ENCODE assay signal across 8 cellular contexts in the genomic region with DNA sequence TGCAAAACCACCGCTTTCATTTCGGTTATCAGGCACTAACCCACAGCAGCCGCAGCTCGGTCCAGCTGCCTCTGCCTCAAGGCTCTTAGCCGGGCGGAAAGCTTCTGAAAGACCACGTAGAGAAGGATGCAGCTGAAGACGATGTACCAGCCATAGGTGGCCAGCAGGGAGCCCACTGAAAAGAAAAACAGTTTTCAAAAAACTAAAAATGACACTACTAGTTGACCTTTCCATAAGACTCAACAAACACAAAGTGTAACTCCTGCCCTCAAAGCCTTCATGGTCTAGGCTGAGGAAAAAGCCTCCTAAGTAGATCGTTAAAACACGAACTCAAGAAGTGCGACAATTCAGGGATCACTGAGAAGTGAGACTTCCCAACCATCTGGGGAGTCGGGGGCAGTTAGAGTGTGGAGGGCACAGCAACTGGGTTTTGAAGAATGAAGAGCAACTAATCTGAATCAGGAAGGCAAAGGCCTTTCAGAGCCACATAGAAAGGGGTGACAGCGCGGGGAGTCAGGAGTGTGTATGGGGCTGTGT. TPM values are rescaled to one million over a fixed set of nuclear protein-coding genes. Genes with fewer than 3 reads are reported as not detected.
DNase-seq lines count a peak whose midpoint lies in the region; ATAC-seq, FAIRE-seq and TF ChIP-seq lines count a peak whose summit lies in the region.

No MANE protein-coding gene starts in this region.

- H3K36me3 ChIP-seq in endodermal cell (ENCODE audit: control insufficient read depth, insufficient read depth, low read length): peaks cover 53% of the 10 kb centered on the region
- H3K36me3 ChIP-seq in neural progenitor cell: peaks cover 11% of the 10 kb centered on the region

- H3F3A ChIP-seq in neural progenitor cell (ENCODE audit: low read depth): peaks cover 32% of the 10 kb centered on the region

- H3K4me1 Mint-ChIP-seq in endodermal cell (peaks cover 20% of the 10 kb centered on the region), neural progenitor cell (peaks cover 9% of the 10 kb centered on the region)

- H3K4me3 ChIP-seq in A549: peak overlapping the region; percentile 77
- peak overlapping the region; percentile 80 for H3K4me3 ChIP-seq in GM12864 (ENCODE audit: low read depth, low read length)
- H3K4me3 ChIP-seq in endodermal cell (ENCODE audit: low read length): peak overlapping the region; percentile 99
- H3K4me3 ChIP-seq in neural progenitor cell: peak overlapping the region; percentile 77

- no peaks in the 10 kb centered on the region for H3K27me3 ChIP-seq in endodermal cell (ENCODE audit: control insufficient read depth, insufficient read depth, low read length, poor library complexity, severe bottlenecking)
- H3K27me3 ChIP-seq in neural progenitor cell: no peaks in the 10 kb centered on the region

- H3K9ac ChIP-seq in endodermal cell (ENCODE audit: extremely low read depth, low read length, poor library complexity, severe bottlenecking) (peak overlapping the region; percentile 95), neural progenitor cell (peak overlapping the region; percentile 60)

- H3K4me2 ChIP-seq in A549 (peak overlapping the region; percentile 71), neural progenitor cell (peak overlapping the region; percentile 99)

- peaks cover 56% of the 10 kb centered on the region for H3K36me3 Mint-ChIP-seq in endodermal cell (ENCODE audit: low read depth)
- H3K36me3 Mint-ChIP-seq in neural progenitor cell: peaks cover 23% of the 10 kb centered on the region

- peaks cover 13% of the 10 kb centered on the region for H3K4me1 ChIP-seq in A549
- peaks cover 3% of the 10 kb centered on the region for H3K4me1 ChIP-seq in endodermal cell (ENCODE audit: control insufficient read depth, insufficient read depth, low read length)
- H3K4me1 ChIP-seq in neural progenitor cell: peaks cover 5% of the 10 kb centered on the region

- no peak for TF ChIP-seq RAD21 in A549 (conservative IDR thresholded peaks at IDR 0.05 in 1 of 2, IDR thresholded peaks at IDR 0.05 in 1 of 2)

- H3K9me3 Mint-ChIP-seq in endodermal cell (peaks cover 6% of the 10 kb centered on the region), neural progenitor cell (no peaks in the 10 kb centered on the region)

- no peaks in the 10 kb centered on the region for H3K9me3 ChIP-seq in A549
- H3K9me3 ChIP-seq in endodermal cell (ENCODE audit: control insufficient read depth, low read length): peaks cover 6% of the 10 kb centered on the region
- H3K9me3 ChIP-seq in neural progenitor cell (ENCODE audit: low read depth): no peaks in the 10 kb centered on the region

- no peak for TF ChIP-seq EP300 in A549 (IDR thresholded peaks at IDR 0.05)

- DNase-seq in A549 (ENCODE audit: low read depth in 1 of 2, low spot score in 1 of 2) (peak in 1 of 2 experiments; percentile 52), GM12864 (ENCODE audit: low read depth) (no peak), SK-N-DZ (ENCODE audit: low spot score) (peak; percentile 49), endodermal cell (peak; percentile 60), neural progenitor cell (ENCODE audit: low spot score) (peak; percentile 59), NCI-H2081 (lab: John Stamatoyannopoulos, UW) (no peak), NCI-H2107 treated with DMSO at 0.1 percent for 48 hours (lab: John Stamatoyannopoulos, UW; ENCODE audit: unreplicated experiment) (no peak)

- CTCF ChIA-PET in A549 (lab: Yijun Ruan, JAX): interaction anchor here (0.7 to 2.0 kb wide), 6 partner anchors 9 to 262 kb away, joined by 3 to 6 read pairs (median 4); partner anchors contain the start of gene SNRPA1

- TF ChIP-seq CTCF in A549 (IDR thresholded peaks at IDR 0.05): peak; percentile 29; the same call in 2 of the 3 replicates
- TF ChIP-seq CTCF in GM12864 (IDR thresholded peaks at IDR 0.05; ENCODE audit: low read depth, low read length, missing control alignments): peak; percentile 62
- peak; percentile 72 for TF ChIP-seq CTCF in endodermal cell (conservative IDR thresholded peaks at IDR 0.05)
- TF ChIP-seq CTCF in neural progenitor cell (IDR thresholded peaks at IDR 0.05): peak; percentile 53

- H3K27me3 Mint-ChIP-seq in endodermal cell (ENCODE audit: insufficient read depth) (no peaks in the 10 kb centered on the region), neural progenitor cell (ENCODE audit: insufficient read depth, low read depth) (peaks cover 5% of the 10 kb centered on the region)

- FAIRE-seq in A549 (lab: Jason Lieb, UNC): no peak

- H2AFZ ChIP-seq in neural progenitor cell (replicated peaks): peak overlapping the region; percentile 27

- peak; percentile 54 to 77 for ATAC-seq in A549
- ATAC-seq in HG03095 (IDR thresholded peaks at IDR 0.05; ENCODE audit: unreplicated experiment): peak; percentile 26

- peaks cover 13% of the 10 kb centered on the region for H4K20me1 ChIP-seq in neural progenitor cell (ENCODE audit: low read depth)

- H3K27ac ChIP-seq in A549 (peak overlapping the region; percentile 84 to 91), endodermal cell (ENCODE audit: low read depth, low read length) (peak overlapping the region; percentile 47), neural progenitor cell (no peak overlapping the region)

- H3K27ac Mint-ChIP-seq in endodermal cell (peak overlapping the region; percentile 97), neural progenitor cell (no peak overlapping the region)

- POLR2A ChIA-PET in A549 (lab: Yijun Ruan, JAX): interaction anchor here (1.2 kb wide), 1 partner anchor 18 kb away, joined by 4 read pairs; the partner anchor contains the start of gene SNRPA1

- H3K4me3 Mint-ChIP-seq in endodermal cell: peak overlapping the region; percentile 92
- peak overlapping the region; percentile 99 for H3K4me3 Mint-ChIP-seq in neural progenitor cell

- no peak for TF ChIP-seq POLR2A in A549 (IDR thresholded peaks at IDR 0.05; ENCODE audit: low read length)

- WGBS in A549 (ENCODE audit: missing lambda C conversion rate): 18% methylated on average over 14 of the region's 14 CpGs
- WGBS in endodermal cell (ENCODE audit: insufficient coverage in 1 of 2, insufficient read length in 1 of 2), 2 experiments: 24 to 27% methylated on average over 12 to 14 of the region's 14 CpGs

- peaks cover 19% of the 10 kb centered on the region for H3K79me2 ChIP-seq in neural progenitor cell (ENCODE audit: low read depth)

TF ChIP-seq in A549, 52 proteins besides CTCF, POLR2A, EP300 and RAD21:
- TF ChIP-seq ATOH8 (CRISPR knock-in tag; IDR thresholded peaks at IDR 0.05; ENCODE audit: low read depth) (no peak), FOXS1 (CRISPR knock-in tag; IDR thresholded peaks at IDR 0.05) (no peak), RCOR1 (IDR thresholded peaks at IDR 0.05; ENCODE audit: low read depth, low read length) (no peak)

RNA-seq across cellular contexts. Expression of gene SELENOS, which starts 0.7 kb away (rescaled TPM):
- polyA plus RNA-seq in A549 (2011; rRNA removed): 128 and 184 TPM in 2 replicates
- 111 and 113 TPM in 2 replicates for polyA plus RNA-seq in A549 (2012; cell fraction: cytosol; rRNA removed)
- 79.1 and 85.8 TPM in 2 replicates for polyA plus RNA-seq in A549 (2012; cell fraction: nucleus; rRNA removed)
- polyA plus RNA-seq in A549 (2017; fragmentation: RNase III; extraction: RNeasy Plus Mini Kit Qiagen cat#74134 plus additional on column Dnase treatment): 90.2 to 97.9 TPM (median 93.9 TPM) in 3 replicates
- 43.3 and 43.9 TPM in 2 replicates for polyA minus RNA-seq in A549 (2011; rRNA and poly(A)+ RNA removed)
- 102 and 112 TPM in 2 replicates for polyA plus RNA-seq in SK-N-DZ (2014; cell fraction: cytosol; rRNA removed)
- polyA plus RNA-seq in SK-N-DZ (2014; cell fraction: nucleus; rRNA removed): 59.7 and 105 TPM in 2 replicates
- 10 to 100 TPM; 56.1 to 60.5 TPM for total RNA-seq in endodermal cell
- polyA plus RNA-seq in endodermal cell (2013, experiment 1 of 2): 63.3 TPM
- 61.3 TPM for polyA plus RNA-seq in endodermal cell (2013, experiment 2 of 2)
- 26.0 and 39.1 TPM in 2 replicates for total RNA-seq in neural progenitor cell (ENCODE audit: low replicate concordance)

RNA-seq across cellular contexts. Expression of gene SNRPA1, which starts 18.5 kb away (rescaled TPM):
- polyA plus RNA-seq in A549 (2011; rRNA removed) (127 and 177 TPM in 2 replicates), A549 (2017; fragmentation: RNase III; extraction: RNeasy Plus Mini Kit Qiagen cat#74134 plus additional on column Dnase treatment) (137 to 142 TPM (median 140 TPM) in 3 replicates)
- 108 and 131 TPM in 2 replicates for polyA plus RNA-seq in A549 (2012; cell fraction: cytosol; rRNA removed)
- polyA plus RNA-seq in A549 (2012; cell fraction: nucleus; rRNA removed): 70.6 and 116 TPM in 2 replicates
- 23.9 and 24.0 TPM in 2 replicates for polyA minus RNA-seq in A549 (2011; rRNA and poly(A)+ RNA removed)
- polyA plus RNA-seq in SK-N-DZ (2014; cell fraction: cytosol; rRNA removed): 13.0 and 29.3 TPM in 2 replicates
- 37.4 and 83.8 TPM in 2 replicates for polyA plus RNA-seq in SK-N-DZ (2014; cell fraction: nucleus; rRNA removed)
- total RNA-seq in endodermal cell (100 to 1,000 TPM; 111 to 140 TPM), neural progenitor cell (ENCODE audit: low replicate concordance) (64.6 and 98.0 TPM in 2 replicates)
- polyA plus RNA-seq in endodermal cell (2013, experiment 1 of 2): 123 TPM
- 111 TPM for polyA plus RNA-seq in endodermal cell (2013, experiment 2 of 2)

RNA-seq across cellular contexts. Expression of gene CHSY1, which starts 24.7 kb away (rescaled TPM):
- polyA plus RNA-seq in A549 (2011; rRNA removed) (27.9 and 28.1 TPM in 2 replicates), A549 (2017; fragmentation: RNase III; extraction: RNeasy Plus Mini Kit Qiagen cat#74134 plus additional on column Dnase treatment) (16.0 to 17.7 TPM (median 17.4 TPM) in 3 replicates)
- 11.2 and 13.5 TPM in 2 replicates for polyA plus RNA-seq in A549 (2012; cell fraction: cytosol; rRNA removed)
- polyA plus RNA-seq in A549 (2012; cell fraction: nucleus; rRNA removed): 4.6 and 8.0 TPM in 2 replicates
- 22.0 and 23.6 TPM in 2 replicates for polyA minus RNA-seq in A549 (2011; rRNA and poly(A)+ RNA removed)
- 13.0 and 14.0 TPM in 2 replicates for polyA plus RNA-seq in SK-N-DZ (2014; cell fraction: cytosol; rRNA removed)
- 5.8 and 7.6 TPM in 2 replicates for polyA plus RNA-seq in SK-N-DZ (2014; cell fraction: nucleus; rRNA removed)
- total RNA-seq in endodermal cell (10 to 100 TPM; 33.3 to 39.9 TPM), neural progenitor cell (ENCODE audit: low replicate concordance) (23.3 TPM in 2 replicates)
- polyA plus RNA-seq in endodermal cell (2013, experiment 1 of 2): 29.5 TPM
- polyA plus RNA-seq in endodermal cell (2013, experiment 2 of 2): 29.7 TPM

Comparison
In these comparisons a context has a peak if more than half of its experiments do, and no peak if none do; other contexts are left out.
1. DNase-seq: peak in SK-N-DZ (single experiment), endodermal cell (single experiment) and neural progenitor cell (single experiment); none in GM12864 (single experiment), NCI-H2081 (0 of 2) and NCI-H2107 treated with DMSO at 0.1 percent for 48 hours (single experiment).
2. Peak in every context shown above with its lines, with median percentiles within 50 percentile points of each other: H3K4me3 ChIP-seq and CTCF ChIP-seq.